Comparison of ENCODE assay signal across 8 cellular contexts in genomic region chr6:53300656-53301551, GRCh38. TPM values are rescaled to one million over a fixed set of nuclear protein-coding genes. Genes with fewer than 3 reads are reported as not detected.
DNase-seq lines count a peak whose midpoint lies in the region; ATAC-seq, FAIRE-seq and TF ChIP-seq lines count a peak whose summit lies in the region.

No MANE protein-coding gene starts in this region.

- no peaks in the 10 kb centered on the region for H3K9me1 ChIP-seq in keratinocyte (ENCODE audit: control insufficient read depth, extremely low read depth, insufficient read depth, low read length)

- H3K9me3 ChIP-seq in keratinocyte (ENCODE audit: control insufficient read depth, low read depth, low read length), result no peaks in the 10 kb centered on the region

- H2AFZ ChIP-seq in keratinocyte (ENCODE audit: control insufficient read depth, low read length), result no peak overlapping the region

- no peak overlapping the region for H3K4me3 ChIP-seq in keratinocyte (ENCODE audit: control insufficient read depth in 2 of 3, extremely low read depth in 1 of 3, insufficient read depth in 2 of 3, low read depth in 1 of 3, low read length in 3 of 3)

- TF ChIP-seq CTCF in keratinocyte (optimal IDR thresholded peaks at IDR 0.05 in 1 of 3, IDR thresholded peaks at IDR 0.05 in 1 of 3, conservative IDR thresholded peaks at IDR 0.05 in 1 of 3; ENCODE audit: extremely low read depth in 1 of 3, insufficient read depth in 2 of 3, low read length in 3 of 3), result no peak
- TF ChIP-seq CTCF in GM20000 (IDR thresholded peaks at IDR 0.05; ENCODE audit: extremely low read depth, missing control alignments), result no peak

- no peak overlapping the region for H3K9ac ChIP-seq in keratinocyte (ENCODE audit: control insufficient read depth, extremely low read depth, insufficient read depth, low read length)

- H4K20me1 ChIP-seq in keratinocyte (ENCODE audit: control insufficient read depth, extremely low read depth, insufficient read depth, low read length), result no peaks in the 10 kb centered on the region

- FAIRE-seq in keratinocyte (lab: Jason Lieb, UNC), result peak; percentile 39

- H3K27ac ChIP-seq in keratinocyte (ENCODE audit: control insufficient read depth, insufficient read depth, low read length) (peak overlapping the region; percentile 97), temporal lobe (ENCODE audit: low read depth, low read length) (peak overlapping the region; percentile 95)

- H3K4me1 ChIP-seq in keratinocyte (ENCODE audit: control insufficient read depth, extremely low read depth, insufficient read depth, low read length), result peaks cover 32% of the 10 kb centered on the region

- DNase-seq in NCI-H82 (lab: John Stamatoyannopoulos, UW) (peak; percentile 24), NCI-H82 treated with DMSO at 0.1 percent for 48 hours (lab: John Stamatoyannopoulos, UW; ENCODE audit: unreplicated experiment) (no peak), amniotic epithelial cell (ENCODE audit: low read depth) (peak; percentile 92), keratinocyte (ENCODE audit: low read depth, low spot score) (no peak), GM20000 (ENCODE audit: low spot score) (no peak)
- no peak for DNase-seq in stimulated activated naive CD4-positive, alpha-beta T cell treated with Interleukin-2 at 50 U/mL for 16 hours (lab: John Stamatoyannopoulos, UW)

- ATAC-seq in GM21619 (IDR thresholded peaks at IDR 0.05; ENCODE audit: unreplicated experiment), result no peak

- H3K4me2 ChIP-seq in keratinocyte (ENCODE audit: control insufficient read depth, extremely low read depth, insufficient read depth, low read depth, low read length), result peak overlapping the region; percentile 40

- no peaks in the 10 kb centered on the region for H3K27me3 ChIP-seq in keratinocyte (ENCODE audit: control insufficient read depth, extremely low read depth, insufficient read depth, low read length)

- peaks cover 55% of the 10 kb centered on the region for H3K79me2 ChIP-seq in keratinocyte (ENCODE audit: control insufficient read depth, insufficient read depth, low read length)

- H3K36me3 ChIP-seq in keratinocyte (ENCODE audit: control insufficient read depth in 2 of 2, extremely low read depth in 1 of 2, insufficient read depth in 2 of 2, low read length in 2 of 2), result peaks cover 0 to 4% of the 10 kb centered on the region in 2 experiments

- dilution Hi-C loops in keratinocyte (cut with MboI; ENCODE audit: extremely low pct_ligation_motif_present, low sequenced_read_pairs), result no loop called here

RNA-seq across cellular contexts. Expression of gene ELOVL5, which starts 47.8 kb away (rescaled TPM):
- 39.7 to 66.7 TPM (median 53.3 TPM) in 3 replicates for polyA plus RNA-seq in keratinocyte
- polyA plus RNA-seq in keratinocyte (2011; ENCODE audit: low read depth), result 7.6 TPM
- 25.8 and 41.6 TPM in 2 replicates for polyA plus RNA-seq in keratinocyte (2011; cell fraction: cytosol; rRNA removed)
- 62.1 and 78.0 TPM in 2 replicates for polyA plus RNA-seq in keratinocyte (2011; cell fraction: nucleus; rRNA removed)
- polyA plus RNA-seq in keratinocyte (2012; ENCODE audit: low replicate concordance), result 32.5 and 65.4 TPM in 2 replicates
- 58.5 to 102 TPM (median 68.6 TPM) in 3 replicates for polyA minus RNA-seq in keratinocyte
- 45.3 TPM for polyA minus RNA-seq in keratinocyte (2011; cell fraction: cytosol; rRNA and poly(A)+ RNA removed)
- 48.2 and 67.6 TPM in 2 replicates for polyA minus RNA-seq in keratinocyte (2011; cell fraction: nucleus; rRNA and poly(A)+ RNA removed)
- total RNA-seq in temporal lobe, result 48.2 TPM

Comparison
In these comparisons a context has a peak if more than half of its experiments do, and no peak if none do; other contexts are left out.
1. DNase-seq: peak in NCI-H82 (single experiment) and amniotic epithelial cell (single experiment); none in NCI-H82 treated with DMSO at 0.1 percent for 48 hours (single experiment), keratinocyte (single experiment), GM20000 (single experiment) and stimulated activated naive CD4-positive, alpha-beta T cell treated with Interleukin-2 at 50 U/mL for 16 hours (single experiment).